ENCODE assay signal across 6 cellular contexts in the genomic region with DNA sequence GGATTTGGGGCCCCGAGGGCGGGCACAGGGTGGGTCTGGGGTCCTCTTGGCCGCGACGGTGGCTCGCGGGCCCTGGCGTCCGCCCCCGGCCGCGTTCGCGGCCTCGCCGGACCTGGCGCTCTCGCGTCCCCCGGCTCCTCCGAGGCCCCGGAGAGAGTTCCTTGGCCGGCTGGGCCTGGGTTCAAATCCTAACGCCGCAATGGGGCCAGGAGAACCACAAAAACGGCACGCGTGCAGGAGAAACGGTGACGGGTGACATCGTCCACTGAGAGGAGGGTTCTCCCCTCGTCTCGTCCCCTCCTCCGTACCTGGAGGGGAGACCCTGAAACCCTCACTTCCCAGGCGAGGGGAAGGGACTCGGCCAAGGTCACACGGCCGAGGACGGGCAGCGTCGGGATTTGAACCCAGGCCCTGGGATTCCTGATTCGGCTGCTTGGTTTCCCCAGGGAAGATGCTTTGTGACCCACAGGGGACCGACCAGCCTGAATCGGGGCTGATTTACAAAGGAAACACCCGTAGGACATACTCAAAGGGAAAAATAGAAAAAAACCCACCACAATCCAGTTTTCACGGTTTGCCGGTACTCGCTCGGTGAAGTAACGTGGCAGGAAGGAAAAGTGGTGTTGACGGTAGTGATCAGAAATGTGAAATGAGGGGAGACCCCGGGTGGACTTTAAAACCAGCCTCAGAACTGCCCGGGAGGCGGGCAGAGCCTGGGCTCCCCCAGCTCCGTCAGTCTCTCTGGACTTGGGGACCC. TPM values are rescaled to one million over a fixed set of nuclear protein-coding genes. Genes with fewer than 3 reads are reported as not detected.
DNase-seq lines count a peak whose midpoint lies in the region; ATAC-seq and TF ChIP-seq lines count a peak whose summit lies in the region.

No MANE protein-coding gene starts in this region.

- peaks cover 86% of the 10 kb centered on the region for H3K36me3 Mint-ChIP-seq in activated T-helper 2 cell treated with anti-CD3 and anti-CD28 coated beads, Interferon-gamma antibody, Interleukin-2, Interleukin-4, amounts not matched to agents 10 μg/mL and 5 μg/mL and 100 μg/mL, durations not matched to agents 14 hours and 24 hours and 36 hours (ENCODE audit: low read depth)

- H3K27ac Mint-ChIP-seq in activated T-helper 2 cell treated with anti-CD3 and anti-CD28 coated beads, Interferon-gamma antibody, Interleukin-2, Interleukin-4, amounts not matched to agents 10 μg/mL and 5 μg/mL and 100 μg/mL, durations not matched to agents 14 hours and 24 hours and 36 hours = peak overlapping the region; percentile 100

- TF ChIP-seq POLR2A in lower leg skin (IDR thresholded peaks at IDR 0.05) = no peak

- no peak for TF ChIP-seq CTCF in lower leg skin (IDR thresholded peaks at IDR 0.05)

- peak overlapping the region; percentile 100 for H3K4me3 Mint-ChIP-seq in activated T-helper 2 cell treated with anti-CD3 and anti-CD28 coated beads, Interferon-gamma antibody, Interleukin-2, Interleukin-4, amounts not matched to agents 10 μg/mL and 5 μg/mL and 100 μg/mL, durations not matched to agents 14 hours and 24 hours and 36 hours (ENCODE audit: low read depth)

- no peaks in the 10 kb centered on the region for H3K27me3 Mint-ChIP-seq in activated T-helper 2 cell treated with anti-CD3 and anti-CD28 coated beads, Interferon-gamma antibody, Interleukin-2, Interleukin-4, amounts not matched to agents 10 μg/mL and 5 μg/mL and 100 μg/mL, durations not matched to agents 14 hours and 24 hours and 36 hours (ENCODE audit: low read depth)

- H3K9me3 Mint-ChIP-seq in activated T-helper 2 cell treated with anti-CD3 and anti-CD28 coated beads, Interferon-gamma antibody, Interleukin-2, Interleukin-4, amounts not matched to agents 10 μg/mL and 5 μg/mL and 100 μg/mL, durations not matched to agents 14 hours and 24 hours and 36 hours = no peaks in the 10 kb centered on the region

- 0% methylated on average over 35 to 41 of the region's 55 CpGs for WGBS in lower leg skin, 2 donors

- H3K4me1 Mint-ChIP-seq in activated T-helper 2 cell treated with anti-CD3 and anti-CD28 coated beads, Interferon-gamma antibody, Interleukin-2, Interleukin-4, amounts not matched to agents 10 μg/mL and 5 μg/mL and 100 μg/mL, durations not matched to agents 14 hours and 24 hours and 36 hours (ENCODE audit: low read depth) = peaks cover 47% of the 10 kb centered on the region

- ATAC-seq in HG03025 (IDR thresholded peaks at IDR 0.05; ENCODE audit: low FRiP score, unreplicated experiment) (peak; percentile 16), HG02623 (IDR thresholded peaks at IDR 0.05; ENCODE audit: unreplicated experiment) (no peak)

- peak overlapping the region; percentile 95 for H3K4me3 ChIP-seq in lower leg skin (ENCODE audit: low read depth, poor library complexity, severe bottlenecking)

- no peak for DNase-seq in activated T-helper 2 cell treated with anti-CD3 and anti-CD28 coated beads, Interferon-gamma antibody, Interleukin-2, Interleukin-4, amounts not matched to agents 10 μg/mL and 5 μg/mL and 100 μg/mL, durations not matched to agents 14 hours and 24 hours and 36 hours (ENCODE audit: low spot score)
- DNase-seq in lower leg skin (ENCODE audit: low spot score in 2 of 2) (no peak), NCI-H2196 (lab: John Stamatoyannopoulos, UW; ENCODE audit: unreplicated experiment) (no peak), SIG-M5 treated with dmso at 0.1 percent for 504 hours (lab: John Stamatoyannopoulos, UW; ENCODE audit: unreplicated experiment) (no peak)

- intact Hi-C loops in activated T-helper 2 cell treated with anti-CD3 and anti-CD28 coated beads, Interferon-gamma antibody, Interleukin-2, Interleukin-4, amounts not matched to agents 10 μg/mL and 5 μg/mL and 100 μg/mL, durations not matched to agents 14 hours and 24 hours and 36 hours (cut with micrococcal nuclease) = loop anchor here (2.0 to 5.0 kb wide), 2 partner anchors 67 to 1221 kb away; a partner anchor contains a TSS
- intact Hi-C loops in lower leg skin (cut with DNase I; ENCODE audit: low total_unique reads) = no loop called here

RNA-seq across cellular contexts. Expression of a gene that starts 0.7 kb away (rescaled TPM):
- 132 and 143 TPM in 2 replicates for total RNA-seq in activated T-helper 2 cell treated with anti-CD3 and anti-CD28 coated beads, Interferon-gamma antibody, Interleukin-2, Interleukin-4, amounts not matched to agents 10 μg/mL and 5 μg/mL and 100 μg/mL, durations not matched to agents 14 hours and 24 hours and 36 hours
- total RNA-seq in lower leg skin = 100 to 1,000 TPM in 1 of 4 donors, 10 to 100 TPM in 3; 41.6 to 136 (median 80.4) TPM

RNA-seq across cellular contexts. Expression of a gene that starts 1.0 kb away (rescaled TPM):
- total RNA-seq in activated T-helper 2 cell treated with anti-CD3 and anti-CD28 coated beads, Interferon-gamma antibody, Interleukin-2, Interleukin-4, amounts not matched to agents 10 μg/mL and 5 μg/mL and 100 μg/mL, durations not matched to agents 14 hours and 24 hours and 36 hours = 96.1 and 96.7 TPM in 2 replicates
- total RNA-seq in lower leg skin = 10 to 100 TPM; 14.0 to 51.2 (median 28.7) TPM

RNA-seq across cellular contexts. Expression of a gene that starts 55.8 kb away (rescaled TPM):
- total RNA-seq in activated T-helper 2 cell treated with anti-CD3 and anti-CD28 coated beads, Interferon-gamma antibody, Interleukin-2, Interleukin-4, amounts not matched to agents 10 μg/mL and 5 μg/mL and 100 μg/mL, durations not matched to agents 14 hours and 24 hours and 36 hours = 0.37 and 0.52 TPM in 2 replicates
- 100 to 1,000 TPM; 250 to 282 (median 259) TPM for total RNA-seq in lower leg skin

RNA-seq across cellular contexts. Expression of a gene that starts 56.7 kb away (rescaled TPM):
- total RNA-seq in activated T-helper 2 cell treated with anti-CD3 and anti-CD28 coated beads, Interferon-gamma antibody, Interleukin-2, Interleukin-4, amounts not matched to agents 10 μg/mL and 5 μg/mL and 100 μg/mL, durations not matched to agents 14 hours and 24 hours and 36 hours = 54.3 and 60.9 TPM in 2 replicates
- total RNA-seq in lower leg skin = 10 to 100 TPM; 43.6 to 65.5 (median 54.1) TPM

RNA-seq across cellular contexts. Expression of a gene that starts 57.3 kb away (rescaled TPM):
- 2.0 and 2.5 TPM in 2 replicates for total RNA-seq in activated T-helper 2 cell treated with anti-CD3 and anti-CD28 coated beads, Interferon-gamma antibody, Interleukin-2, Interleukin-4, amounts not matched to agents 10 μg/mL and 5 μg/mL and 100 μg/mL, durations not matched to agents 14 hours and 24 hours and 36 hours
- 10 to 100 TPM; 20.1 to 38.1 (median 24.8) TPM for total RNA-seq in lower leg skin

Comparison
In these comparisons a context has a peak if more than half of its experiments do, and no peak if none do; other contexts are left out.
1. RNA of a gene that starts 55.8 kb away (total RNA-seq): 250 to 282 TPM in lower leg skin; 0.37 to 0.52 TPM in activated T-helper 2 cell treated with anti-CD3 and anti-CD28 coated beads, Interferon-gamma antibody, Interleukin-2, Interleukin-4, amounts not matched to agents 10 μg/mL and 5 μg/mL and 100 μg/mL, durations not matched to agents 14 hours and 24 hours and 36 hours; every median in the first group is over 100 times any median in the second.